Comparison of ENCODE assay signal across 17 cellular contexts in the genomic region with DNA sequence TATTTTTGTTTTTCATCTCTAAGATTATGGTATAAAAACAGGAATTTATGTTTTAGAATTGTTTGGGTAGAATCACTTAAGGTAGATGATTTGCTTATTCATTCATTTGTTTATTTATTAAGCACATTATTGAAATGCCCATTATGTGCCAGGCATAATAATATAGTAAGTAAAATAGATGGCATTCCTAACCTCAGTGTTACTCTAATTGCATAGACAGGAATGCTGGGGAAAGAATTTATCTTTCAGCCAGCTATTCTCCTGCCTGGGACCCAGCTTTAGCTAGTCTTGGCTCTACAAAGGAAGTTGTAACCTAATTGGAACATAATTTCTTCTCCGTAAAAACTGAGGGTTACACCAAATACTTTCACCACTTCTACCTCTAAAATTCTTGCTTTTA. TPM values are rescaled to one million over a fixed set of nuclear protein-coding genes. Genes with fewer than 3 reads are reported as not detected.
DNase-seq lines count a peak whose midpoint lies in the region; ATAC-seq, FAIRE-seq and TF ChIP-seq lines count a peak whose summit lies in the region.
"Had no signal": no experiment of that assay in that cellular context is flagged by ENCODE, and none has a peak within 500 bp of the region (broad histone marks: within the 10 kb centered on the region; RNA-seq: fewer than 3 reads in every experiment).

No MANE protein-coding gene starts in this region.

- H3K27me3 ChIP-seq in left ventricle myocardium inferior (ENCODE audit: low read depth) (no peaks in the 10 kb centered on the region), keratinocyte (ENCODE audit: control insufficient read depth, extremely low read depth, insufficient read depth, low read length) (no peaks in the 10 kb centered on the region), tibial artery (no peaks in the 10 kb centered on the region), esophagus squamous epithelium (no peaks in the 10 kb centered on the region), spleen (replicated peaks in 1 of 7) (no peaks in the 10 kb centered on the region)

- H3K9me1 ChIP-seq in keratinocyte (ENCODE audit: control insufficient read depth, extremely low read depth, insufficient read depth, low read length): no peaks in the 10 kb centered on the region

- no peak overlapping the region for H3K4me3 ChIP-seq in left ventricle myocardium inferior
- no peak overlapping the region for H3K4me3 ChIP-seq in keratinocyte (ENCODE audit: control insufficient read depth in 2 of 3, extremely low read depth in 1 of 3, insufficient read depth in 2 of 3, low read depth in 1 of 3, low read length in 3 of 3)
- H3K4me3 ChIP-seq in tibial artery: no peak overlapping the region
- no peak overlapping the region for H3K4me3 ChIP-seq in esophagus squamous epithelium
- no peak overlapping the region for H3K4me3 ChIP-seq in spleen

- H3K4me2 ChIP-seq in keratinocyte (ENCODE audit: control insufficient read depth, extremely low read depth, insufficient read depth, low read depth, low read length): peak overlapping the region; percentile 29

- no peak for FAIRE-seq in keratinocyte (lab: Jason Lieb, UNC)
- FAIRE-seq: A204.1, GM19239, kidney had no signal

- H3K36me3 Mint-ChIP-seq in brain: peaks cover 29% of the 10 kb centered on the region

- peaks cover 5% of the 10 kb centered on the region for H3K36me3 ChIP-seq in left ventricle myocardium inferior
- H3K36me3 ChIP-seq in keratinocyte (ENCODE audit: control insufficient read depth in 2 of 2, extremely low read depth in 1 of 2, insufficient read depth in 2 of 2, low read length in 2 of 2): peaks cover 3% of the 10 kb centered on the region in 2 experiments
- peaks cover 0 to 7% (median 0%) of the 10 kb centered on the region in 3 donors for H3K36me3 ChIP-seq in tibial artery
- H3K36me3 ChIP-seq in esophagus squamous epithelium: peaks cover 0 to 16% (median 0%) of the 10 kb centered on the region in 3 donors
- peaks cover 0 to 25% (median 0%) of the 10 kb centered on the region in 6 donors for H3K36me3 ChIP-seq in spleen

- H3K27ac ChIP-seq in left ventricle myocardium inferior (replicated peaks): peak overlapping the region; percentile 38
- peak overlapping the region; percentile 40 for H3K27ac ChIP-seq in keratinocyte (ENCODE audit: control insufficient read depth, insufficient read depth, low read length)
- peak overlapping the region in 1 of 2 donors; percentile 16 for H3K27ac ChIP-seq in tibial artery
- H3K27ac ChIP-seq in esophagus squamous epithelium: no peak overlapping the region
- no peak overlapping the region for H3K27ac ChIP-seq in spleen

- no peaks in the 10 kb centered on the region for H4K20me1 ChIP-seq in keratinocyte (ENCODE audit: control insufficient read depth, extremely low read depth, insufficient read depth, low read length)

- peaks cover 52% of the 10 kb centered on the region for H3K4me1 Mint-ChIP-seq in brain

- H3K79me2 ChIP-seq in keratinocyte (ENCODE audit: control insufficient read depth, insufficient read depth, low read length): peaks cover 89% of the 10 kb centered on the region

- TF ChIP-seq POLR2A in esophagus squamous epithelium (IDR thresholded peaks at IDR 0.05) (no peak), spleen (IDR thresholded peaks at IDR 0.05) (no peak)

- no peaks in the 10 kb centered on the region for H3K27me3 Mint-ChIP-seq in brain

- 54 to 60% methylated on average over 1 of the region's 1 CpG for WGBS in esophagus squamous epithelium, 2 donors
- WGBS in spleen, 5 donors: 59 to 80% (median 73%) methylated on average over 1 of the region's 1 CpG

- peak overlapping the region in 3 of 5 experiments; percentile 21 to 75 (median 26) for H3K27ac Mint-ChIP-seq in brain

- no peaks in the 10 kb centered on the region for H3K9me3 Mint-ChIP-seq in brain

- dilution Hi-C loops in keratinocyte (cut with MboI; ENCODE audit: extremely low pct_ligation_motif_present, low sequenced_read_pairs): no loop called here

- peak overlapping the region in 1 of 5 experiments; percentile 56 for H3K4me3 Mint-ChIP-seq in brain

- ATAC-seq in Right ventricle myocardium inferior: no peak

- peaks cover 64% of the 10 kb centered on the region for H3K4me1 ChIP-seq in left ventricle myocardium inferior
- H3K4me1 ChIP-seq in keratinocyte (ENCODE audit: control insufficient read depth, extremely low read depth, insufficient read depth, low read length): peaks cover 42% of the 10 kb centered on the region
- H3K4me1 ChIP-seq in tibial artery: peaks cover 0 to 56% (median 29%) of the 10 kb centered on the region in 4 donors
- H3K4me1 ChIP-seq in esophagus squamous epithelium: peaks cover 18 to 63% (median 30%) of the 10 kb centered on the region in 3 donors
- peaks cover 13 to 70% (median 35%) of the 10 kb centered on the region in 6 donors for H3K4me1 ChIP-seq in spleen

- H2AFZ ChIP-seq in keratinocyte (ENCODE audit: control insufficient read depth, low read length): no peak overlapping the region

- H3K9me3 ChIP-seq in left ventricle myocardium inferior (replicated peaks) (no peaks in the 10 kb centered on the region), keratinocyte (ENCODE audit: control insufficient read depth, low read depth, low read length) (no peaks in the 10 kb centered on the region), tibial artery (no peaks in the 10 kb centered on the region), esophagus squamous epithelium (no peaks in the 10 kb centered on the region), spleen (no peaks in the 10 kb centered on the region)

- TF ChIP-seq CTCF in left ventricle myocardium inferior (IDR thresholded peaks at IDR 0.05; ENCODE audit: borderline replicate concordance) (no peak), brain (conservative IDR thresholded peaks at IDR 0.05) (no peak), keratinocyte (optimal IDR thresholded peaks at IDR 0.05 in 1 of 3, IDR thresholded peaks at IDR 0.05 in 1 of 3, conservative IDR thresholded peaks at IDR 0.05 in 1 of 3; ENCODE audit: extremely low read depth in 1 of 3, insufficient read depth in 2 of 3, low read length in 3 of 3) (no peak), tibial artery (IDR thresholded peaks at IDR 0.05) (no peak), esophagus squamous epithelium (IDR thresholded peaks at IDR 0.05) (no peak), spleen (IDR thresholded peaks at IDR 0.05 in 8 of 11, conservative IDR thresholded peaks at IDR 0.05 in 3 of 11) (no peak)

- intact Hi-C loops in left ventricle myocardium inferior (cut with micrococcal nuclease) (no loop called here), Right ventricle myocardium inferior (cut with DNase I) (no loop called here), tibial artery (cut with DNase I; ENCODE audit: low total_unique reads) (no loop called here), esophagus squamous epithelium (cut with DNase I) (no loop called here), spleen (cut with DNase I; ENCODE audit: low total_unique reads) (no loop called here)

- no peak overlapping the region for H3K9ac ChIP-seq in keratinocyte (ENCODE audit: control insufficient read depth, extremely low read depth, insufficient read depth, low read length)

- no peak for DNase-seq in left ventricle myocardium inferior
- no peak for DNase-seq in Right ventricle myocardium inferior (ENCODE audit: missing footprints)
- no peak for DNase-seq in keratinocyte (ENCODE audit: low read depth, low spot score)
- DNase-seq in tibial artery: no peak
- no peak for DNase-seq in COLO668 (lab: John Stamatoyannopoulos, UW; ENCODE audit: unreplicated experiment)
- DNase-seq in esophagus squamous epithelium (lab: John Stamatoyannopoulos, UW): no peak
- no peak for DNase-seq in spleen
- DNase-seq: activated CD4-positive, alpha-beta T cell treated with anti-CD3 and anti-CD28 coated beads for 4 hours; activated naive CD4-positive, alpha-beta T cell treated with anti-CD3 and anti-CD28 coated beads, Interleukin-2, amount 50 U/mL, for 16 hours; COR-L47; kidney; NCI-H2107; posterior cingulate gyrus; SHP77 had no signal

RNA-seq across cellular contexts. Expression of gene NFAT5, which starts 44.6 kb away (rescaled TPM):
- total RNA-seq in left ventricle myocardium inferior (13.9 TPM), Right ventricle myocardium inferior (16.2 TPM), esophagus squamous epithelium (10 to 100 TPM; 15.7 to 59.3 (median 30.1) TPM), spleen (10 to 100 TPM; 50.5 to 96.8 (median 60.9) TPM)
- polyA plus RNA-seq in brain (ENCODE audit: insufficient read depth, low read depth, low replicate concordance) (6.5 TPM), keratinocyte (21.2 to 24.9 TPM (median 23.1 TPM) in 3 replicates), spleen (1 to 10 TPM in 2 of 3 donors, under 1 TPM in 1; 0.79 to 4.8 (median 1.0) TPM)
- polyA plus RNA-seq in keratinocyte (2011; ENCODE audit: low read depth): 41.5 TPM
- polyA plus RNA-seq in keratinocyte (2011; cell fraction: cytosol; rRNA removed): 4.4 and 9.4 TPM in 2 replicates
- 56.9 and 59.9 TPM in 2 replicates for polyA plus RNA-seq in keratinocyte (2011; cell fraction: nucleus; rRNA removed)
- 6.6 and 16.2 TPM in 2 replicates for polyA plus RNA-seq in keratinocyte (2012; ENCODE audit: low replicate concordance)
- 24.4 to 109 TPM (median 49.1 TPM) in 3 replicates for polyA minus RNA-seq in keratinocyte
- 14.4 TPM for polyA minus RNA-seq in keratinocyte (2011; cell fraction: cytosol; rRNA and poly(A)+ RNA removed)
- 67.6 and 136 TPM in 2 replicates for polyA minus RNA-seq in keratinocyte (2011; cell fraction: nucleus; rRNA and poly(A)+ RNA removed)

Comparison
In these comparisons a context has a peak if more than half of its experiments do, and no peak if none do; other contexts are left out.
1. H3K27ac ChIP-seq: peak in left ventricle myocardium inferior (single experiment) and keratinocyte (single experiment); none in esophagus squamous epithelium (0 of 4) and spleen (0 of 8).